Comparison of ENCODE assay signal across 8 cellular contexts in the genomic region with DNA sequence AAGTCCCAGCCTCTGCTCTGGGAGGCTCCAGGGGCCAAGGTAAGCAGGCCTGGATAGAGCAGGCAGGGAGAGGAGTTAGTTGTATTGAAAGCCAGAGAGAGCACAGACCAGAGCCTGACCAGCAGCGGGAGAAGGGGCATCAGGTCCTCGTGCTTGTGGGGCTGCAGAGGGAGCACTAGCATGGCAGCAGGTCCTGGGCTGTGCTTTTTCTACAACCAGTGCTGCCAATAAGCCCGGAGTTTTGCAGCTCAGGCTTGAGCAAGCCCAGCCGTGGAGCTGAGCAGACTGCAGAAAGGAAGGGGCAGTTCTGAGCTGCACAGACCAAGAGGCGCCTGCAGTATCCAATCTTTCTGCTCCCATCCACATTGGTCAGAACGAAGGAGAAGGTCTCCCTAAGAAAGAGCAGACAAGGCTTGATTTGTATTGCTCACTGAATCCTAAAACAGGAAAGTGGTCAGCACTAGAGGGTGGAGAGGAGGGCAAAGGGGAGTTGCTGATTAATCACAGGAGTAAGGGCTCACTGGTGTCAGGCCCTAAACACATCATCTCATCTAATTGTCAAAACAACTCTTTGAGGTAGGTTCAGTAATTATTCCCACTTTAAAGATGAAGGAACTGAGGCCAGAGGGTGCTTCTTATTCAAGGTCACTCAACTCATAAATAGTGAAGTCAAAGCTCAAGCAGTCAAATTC. TPM values are rescaled to one million over a fixed set of nuclear protein-coding genes. Genes with fewer than 3 reads are reported as not detected.
DNase-seq lines count a peak whose midpoint lies in the region; TF ChIP-seq lines count a peak whose summit lies in the region.

No MANE protein-coding gene starts in this region.

- no peak overlapping the region for H3K14ac ChIP-seq in H9 (ENCODE audit: insufficient read depth, low read length)

- H3K27ac ChIP-seq in H9 (ENCODE audit: insufficient read length, low read depth, low read length) (no peak overlapping the region), coronary artery (no peak overlapping the region)

- no CpG with 5 or more reads among the region's 6 CpGs for WGBS in H9 (ENCODE audit: extremely low coverage, insufficient read length, low lambda C conversion rate)

- no peaks in the 10 kb centered on the region for H3K4me1 ChIP-seq in H9 (ENCODE audit: insufficient read depth, low read length)

- DNase-seq in AG04449 (ENCODE audit: low read depth, low spot score) (no peak), H9 (peak; percentile 85), UCSD-AML1 (lab: John Stamatoyannopoulos, UW; ENCODE audit: unreplicated experiment) (peak; percentile 44), coronary artery (ENCODE audit: low spot score) (no peak), retinal pigment epithelial cell (ENCODE audit: low read depth) (no peak), KG1 (lab: John Stamatoyannopoulos, UW) (no peak), mucosa of gallbladder (ENCODE audit: low spot score) (no peak), H4 (ENCODE audit: low spot score) (no peak)

- no peak overlapping the region for H3K56ac ChIP-seq in H9 (ENCODE audit: insufficient read length, low read depth, low read length)

- no peak overlapping the region for H2BK120ac ChIP-seq in H9 (ENCODE audit: low read depth, low read length, poor library complexity, severe bottlenecking)

- TF ChIP-seq CTCF in AG04449 (IDR thresholded peaks at IDR 0.05; ENCODE audit: insufficient read depth, low read length, missing control alignments), result peak; percentile 64
- peak; percentile 77 for TF ChIP-seq CTCF in H9 (conservative IDR thresholded peaks at IDR 0.05)
- TF ChIP-seq CTCF in coronary artery (IDR thresholded peaks at IDR 0.05), result no peak
- peak; percentile 48 for TF ChIP-seq CTCF in retinal pigment epithelial cell (conservative IDR thresholded peaks at IDR 0.05; ENCODE audit: low read depth, low read length)

- POLR2A ChIA-PET in AG04449 (lab: Yijun Ruan, JAX), result no interaction called here

- no peak overlapping the region for H3K9ac ChIP-seq in H9 (ENCODE audit: extremely low read depth, insufficient read length, low read length)

- no peak overlapping the region for H2BK20ac ChIP-seq in H9 (ENCODE audit: low read depth, low read length, poor library complexity, severe bottlenecking)

- H3K9me3 ChIP-seq in H9 (ENCODE audit: control insufficient read depth, low read depth, low read length), result no peaks in the 10 kb centered on the region

- no peaks in the 10 kb centered on the region for H3K23me2 ChIP-seq in H9 (ENCODE audit: insufficient read length, low read depth, low read length, poor library complexity, severe bottlenecking)

- H3K27ac Mint-ChIP-seq in H9, result peak overlapping the region in 1 of 3 experiments; percentile 49; a peak in 1 of 7 replicates

- no peaks in the 10 kb centered on the region; the same call in 1 of the 2 replicates for H3K27me3 ChIP-seq in H9 (ENCODE audit: insufficient read depth, low read length)

- H3K4me3 ChIP-seq in AG04449 (ENCODE audit: low read depth, low read length) (no peak overlapping the region), coronary artery (peak overlapping the region; percentile 45), retinal pigment epithelial cell (ENCODE audit: low read length) (no peak overlapping the region)

- no peak overlapping the region for H3K4me2 ChIP-seq in H9 (ENCODE audit: insufficient read depth, insufficient read length, low read length)

- H2BK15ac ChIP-seq in H9 (ENCODE audit: low read depth, low read length), result no peak overlapping the region

- H3K4me3 Mint-ChIP-seq in H9, result no peak overlapping the region

- H3K36me3 Mint-ChIP-seq in H9 (ENCODE audit: insufficient read depth in 1 of 3, low read depth in 3 of 3), result no peaks in the 10 kb centered on the region

- no peak overlapping the region for H4K91ac ChIP-seq in H9 (ENCODE audit: insufficient read length, low read depth, low read length)

- H4K5ac ChIP-seq in H9 (ENCODE audit: insufficient read length, low read depth, low read length), result no peak overlapping the region

- H3K23ac ChIP-seq in H9 (ENCODE audit: insufficient read length, low read depth, low read length), result no peak overlapping the region

- H4K8ac ChIP-seq in H9 (replicated peaks; ENCODE audit: insufficient read length, low read depth, low read length), result no peak overlapping the region

- peaks cover 0 to 2% of the 10 kb centered on the region in 2 experiments; a peak in 1 of 5 replicates for H3K9me3 Mint-ChIP-seq in H9

- H4K20me1 ChIP-seq in H9 (ENCODE audit: control insufficient read depth, insufficient read depth, insufficient read length), result no peaks in the 10 kb centered on the region

- no peak overlapping the region for H2AK5ac ChIP-seq in H9 (ENCODE audit: insufficient read length, low read length)

- peaks cover 11 to 12% of the 10 kb centered on the region in 2 experiments for H3K4me1 Mint-ChIP-seq in H9

- no peak overlapping the region for H3T11ph ChIP-seq in H9 (ENCODE audit: low read length)

- H3K79me1 ChIP-seq in H9 (ENCODE audit: insufficient read depth, low read depth, low read length, poor library complexity, severe bottlenecking), result no peaks in the 10 kb centered on the region

- H3K79me2 ChIP-seq in H9 (ENCODE audit: insufficient read depth, low read length), result no peaks in the 10 kb centered on the region

- H3K18ac ChIP-seq in H9 (ENCODE audit: insufficient read length, low read depth, low read length), result no peak overlapping the region

- no peak overlapping the region for H2BK5ac ChIP-seq in H9 (ENCODE audit: insufficient read length, low read length)

- CTCF ChIA-PET in AG04449 (lab: Yijun Ruan, JAX), result interaction anchor here (1.2 to 2.5 kb wide), 5 partner anchors 9 to 213 kb away, joined by 3 to 12 read pairs (median 5); no protein-coding TSS in a partner anchor

- no peak overlapping the region for H2BK12ac ChIP-seq in H9 (ENCODE audit: insufficient read length, low read depth, low read length)

- no peak overlapping the region for H3K4ac ChIP-seq in H9 (ENCODE audit: low read depth, low read length)

- no peaks in the 10 kb centered on the region; the same call in 1 of the 2 replicates for H3K27me3 Mint-ChIP-seq in H9 (ENCODE audit: low read depth)

- H2AFZ ChIP-seq in H9 (ENCODE audit: low read length), result no peak overlapping the region

RNA-seq across cellular contexts. Expression of gene DENND2D, which starts 2.7 kb away (rescaled TPM):
- total RNA-seq in H9 (2021), result 0.11 and 0.29 TPM in 2 replicates
- 42.8 TPM for total RNA-seq in mucosa of gallbladder
- 1.5 and 3.0 TPM in 2 replicates for total RNA-seq in H4 (2014; rRNA removed; shearing (Covaris generic))

RNA-seq across cellular contexts. Expression of gene CHI3L2, which starts 29.8 kb away (rescaled TPM):
- not detected in 2 replicates for total RNA-seq in H9 (2021)
- 2.8 TPM for total RNA-seq in mucosa of gallbladder
- not detected in 2 replicates for total RNA-seq in H4 (2014; rRNA removed; shearing (Covaris generic))

RNA-seq across cellular contexts. Expression of gene CEPT1, which starts 57.7 kb away (rescaled TPM):
- total RNA-seq in H9 (2021) (33.0 and 33.7 TPM in 2 replicates), mucosa of gallbladder (34.9 TPM)
- 43.6 and 47.4 TPM in 2 replicates for total RNA-seq in H4 (2014; rRNA removed; shearing (Covaris generic))

RNA-seq across cellular contexts. Expression of gene DRAM2, which starts 57.9 kb away (rescaled TPM):
- total RNA-seq in H9 (2021) (33.6 and 34.4 TPM in 2 replicates), mucosa of gallbladder (58.0 TPM)
- total RNA-seq in H4 (2014; rRNA removed; shearing (Covaris generic)), result 34.0 and 36.1 TPM in 2 replicates

Comparison
In these comparisons a context has a peak if more than half of its experiments do, and no peak if none do; other contexts are left out.
1. DNase-seq: peak in H9 (single experiment) and UCSD-AML1 (single experiment); none in AG04449 (single experiment), coronary artery (single experiment), retinal pigment epithelial cell (single experiment), KG1 (single experiment), mucosa of gallbladder (single experiment) and H4 (single experiment).
2. RNA of gene DENND2D, which starts 2.7 kb away (total RNA-seq): 42.8 TPM in mucosa of gallbladder (single experiment); 1.5 to 3.0 TPM in H4 and 0.11 to 0.29 TPM in H9; every median in the first group is over 10 times any median in the second.